In genomic region chr1:110385369-110385768, GRCh38 we compare ENCODE assay signal across 17 cellular contexts. TPM values are rescaled to one million over a fixed set of nuclear protein-coding genes. Genes with fewer than 3 reads are reported as not detected.
A peak's percentile ranks its signal among the peaks of the same experiment; 100 is the strongest.
DNase-seq lines count a peak whose midpoint lies in the region; ATAC-seq, FAIRE-seq and TF ChIP-seq lines count a peak whose summit lies in the region.
"Had no signal": no experiment of that assay in that cellular context is flagged by ENCODE, and none has a peak within 500 bp of the region (broad histone marks: within the 10 kb centered on the region; RNA-seq: fewer than 3 reads in every experiment).

No MANE protein-coding gene starts in this region.

- ATAC-seq in memory B cell (ENCODE audit: low read depth) = peak; percentile 4
- ATAC-seq in activated T-cell treated with anti-CD3 and anti-CD28 coated beads, Interleukin-2, amount 50 U/mL, for 72 hours (replicated peaks in 1 of 2) = no peak

- no peak for DNase-seq in activated naive CD4-positive, alpha-beta T cell treated with anti-CD3 and anti-CD28 coated beads, Interleukin-2, amount 50 U/mL, for 16 hours
- DNase-seq in Peyer's patch (no peak), memory B cell (ENCODE audit: low spot score in 2 of 2) (no peak), HTR-8/SVneo (ENCODE audit: insufficient read length, low spot score) (no peak)
- DNase-seq in activated T-cell treated with anti-CD3 and anti-CD28 coated beads, Interleukin-2, amount 50 U/mL, for 72 hours = no peak
- DNase-seq in activated CD4-positive, alpha-beta T cell treated with anti-CD3 and anti-CD28 coated beads for 48 hours = no peak
- no peak for DNase-seq in activated CD8-positive, alpha-beta memory T cell treated with anti-CD3 and anti-CD28 coated beads, Interleukin-2, amount 50 U/mL, for 4 hours
- DNase-seq: DND-41; GDM1; NCI-H1417 treated with DMSO at 0.1 percent for 48 hours; NCI-H1930; NCI-H446 treated with DMSO at 0.1 percent for 48 hours; NK-92 treated with Interleukin-12 subunit alpha and Interleukin-12 subunit beta, amount 100 ng/mL, for 24 hours; PC-9 had no signal

- H3K4me1 ChIP-seq in Peyer's patch = peaks cover 0 to 18% (median 4%) of the 10 kb centered on the region in 4 donors

- no peak overlapping the region for H3K4me3 Mint-ChIP-seq in activated naive CD4-positive, alpha-beta T cell treated with anti-CD3 and anti-CD28 coated beads, Interleukin-2, amount 50 U/mL, for 24 hours
- H3K4me3 Mint-ChIP-seq in memory B cell = peak overlapping the region; percentile 76
- H3K4me3 Mint-ChIP-seq in activated T-cell treated with anti-CD3 and anti-CD28 coated beads, Interleukin-2, amount 50 U/mL, for 72 hours = no peak overlapping the region

- TF ChIP-seq POLR2A in Peyer's patch (IDR thresholded peaks at IDR 0.05) = no peak

- H3K9me3 Mint-ChIP-seq in activated naive CD4-positive, alpha-beta T cell treated with anti-CD3 and anti-CD28 coated beads, Interleukin-2, amount 50 U/mL, for 24 hours = no peaks in the 10 kb centered on the region
- H3K9me3 Mint-ChIP-seq in memory B cell = no peaks in the 10 kb centered on the region
- no peaks in the 10 kb centered on the region for H3K9me3 Mint-ChIP-seq in activated T-cell treated with anti-CD3 and anti-CD28 coated beads, Interleukin-2, amount 50 U/mL, for 72 hours

- H3K36me3 Mint-ChIP-seq in activated naive CD4-positive, alpha-beta T cell treated with anti-CD3 and anti-CD28 coated beads, Interleukin-2, amount 50 U/mL, for 24 hours = peaks cover 2% of the 10 kb centered on the region
- peaks cover 4% of the 10 kb centered on the region for H3K36me3 Mint-ChIP-seq in memory B cell
- H3K36me3 Mint-ChIP-seq in activated T-cell treated with anti-CD3 and anti-CD28 coated beads, Interleukin-2, amount 50 U/mL, for 72 hours (ENCODE audit: insufficient read depth in 2 of 2) = peaks cover 3 to 6% of the 10 kb centered on the region in 2 donors

- no peak for TF ChIP-seq CTCF in Peyer's patch (IDR thresholded peaks at IDR 0.05)

- peaks cover 0 to 14% (median 0%) of the 10 kb centered on the region in 3 donors for H3K36me3 ChIP-seq in Peyer's patch

- H3K27me3 ChIP-seq in Peyer's patch = no peaks in the 10 kb centered on the region

- no peak for FAIRE-seq in HTR-8/SVneo (lab: Jason Lieb, UNC)
- FAIRE-seq: H1 had no signal

- peaks cover 24% of the 10 kb centered on the region for H3K4me1 Mint-ChIP-seq in activated naive CD4-positive, alpha-beta T cell treated with anti-CD3 and anti-CD28 coated beads, Interleukin-2, amount 50 U/mL, for 24 hours
- H3K4me1 Mint-ChIP-seq in memory B cell = peaks cover 67% of the 10 kb centered on the region
- peaks cover 27% of the 10 kb centered on the region for H3K4me1 Mint-ChIP-seq in activated T-cell treated with anti-CD3 and anti-CD28 coated beads, Interleukin-2, amount 50 U/mL, for 72 hours (ENCODE audit: low read depth)

- no peaks in the 10 kb centered on the region for H3K9me3 ChIP-seq in Peyer's patch

- no peak overlapping the region for H3K4me3 ChIP-seq in Peyer's patch
- H3K4me3 ChIP-seq: PC-9 had no signal

- H3K27ac Mint-ChIP-seq in activated naive CD4-positive, alpha-beta T cell treated with anti-CD3 and anti-CD28 coated beads, Interleukin-2, amount 50 U/mL, for 24 hours = peak overlapping the region; percentile 8
- H3K27ac Mint-ChIP-seq in memory B cell = peak overlapping the region; percentile 96
- no peak overlapping the region for H3K27ac Mint-ChIP-seq in activated T-cell treated with anti-CD3 and anti-CD28 coated beads, Interleukin-2, amount 50 U/mL, for 72 hours

- H3K27me3 Mint-ChIP-seq in activated naive CD4-positive, alpha-beta T cell treated with anti-CD3 and anti-CD28 coated beads, Interleukin-2, amount 50 U/mL, for 24 hours = no peaks in the 10 kb centered on the region
- H3K27me3 Mint-ChIP-seq in memory B cell = no peaks in the 10 kb centered on the region
- H3K27me3 Mint-ChIP-seq in activated T-cell treated with anti-CD3 and anti-CD28 coated beads, Interleukin-2, amount 50 U/mL, for 72 hours (ENCODE audit: low read depth) = no peaks in the 10 kb centered on the region

- H3K27ac ChIP-seq in Peyer's patch = peak overlapping the region in 3 of 4 donors; percentile 5 to 56 (median 14)
- H3K27ac ChIP-seq: 22Rv1, PC-9 had no signal

RNA-seq across cellular contexts. Expression of gene SLC16A4, which starts 5.5 kb away (rescaled TPM):
- 10 to 100 TPM; 10.1 to 26.1 (median 13.0) TPM for total RNA-seq in Peyer's patch
- total RNA-seq in activated T-cell treated with anti-CD3 and anti-CD28 coated beads, Interleukin-2, amount 50 U/mL, for 72 hours = under 1 TPM; 0.44 to 0.58 TPM

RNA-seq across cellular contexts. Expression of gene LAMTOR5, which starts 22.1 kb away (rescaled TPM):
- total RNA-seq in Peyer's patch = 10 to 100 TPM; 45.1 to 99.0 (median 65.5) TPM
- 100 to 1,000 TPM in 1 of 2 donors, 10 to 100 TPM in 1; 89.2 to 101 TPM for total RNA-seq in activated T-cell treated with anti-CD3 and anti-CD28 coated beads, Interleukin-2, amount 50 U/mL, for 72 hours

RNA-seq across cellular contexts. Expression of gene RBM15, which starts 46.2 kb away (rescaled TPM):
- 10 to 100 TPM; 49.2 to 97.6 (median 80.9) TPM for total RNA-seq in Peyer's patch
- 10 to 100 TPM; 75.0 to 77.8 TPM for total RNA-seq in activated T-cell treated with anti-CD3 and anti-CD28 coated beads, Interleukin-2, amount 50 U/mL, for 72 hours

Comparison
In these comparisons a context has a peak if more than half of its experiments do, and no peak if none do; other contexts are left out.
1. RNA of gene SLC16A4, which starts 5.5 kb away (total RNA-seq): 10.1 to 26.1 TPM in Peyer's patch; 0.44 to 0.58 TPM in activated T-cell treated with anti-CD3 and anti-CD28 coated beads, Interleukin-2, amount 50 U/mL, for 72 hours; every median in the first group is over 4 times any median in the second.